Comparison of ENCODE assay signal across 12 cellular contexts in the genomic region with DNA sequence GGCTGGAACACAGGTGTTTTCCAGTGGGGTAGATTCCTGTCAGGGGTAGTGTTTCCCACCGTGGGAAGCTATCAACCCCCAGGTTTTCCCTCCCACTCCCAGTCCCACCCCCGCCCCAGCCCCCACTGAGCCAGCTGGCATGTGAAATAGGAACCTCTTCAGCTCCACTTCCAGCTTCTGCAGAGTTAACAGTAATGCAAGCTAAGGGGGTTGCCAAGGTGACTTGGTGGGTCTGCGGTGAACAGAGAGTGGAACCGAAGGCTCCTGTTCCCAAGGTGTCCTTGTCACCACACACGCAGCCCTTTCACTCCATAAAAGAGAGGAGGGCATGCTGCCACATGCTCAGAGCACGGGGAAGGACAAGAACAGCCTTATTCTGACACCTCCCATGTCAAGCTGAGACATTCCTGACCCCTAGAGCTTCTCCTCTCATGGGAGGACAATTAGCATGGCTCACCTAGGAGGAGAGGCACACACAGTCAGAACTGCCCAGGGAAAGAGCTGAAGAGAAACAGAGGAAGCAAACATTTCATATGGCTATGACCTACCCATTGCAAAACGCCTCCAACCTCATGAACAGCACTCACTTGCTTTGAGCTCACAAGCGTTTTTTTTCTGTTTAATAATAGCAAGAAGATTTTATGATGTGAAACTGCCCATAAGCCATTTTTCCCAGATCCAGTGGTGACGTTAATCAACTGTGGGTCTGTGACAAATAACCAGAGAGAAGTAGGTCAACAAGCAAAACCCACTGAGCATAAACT. TPM values are rescaled to one million over a fixed set of nuclear protein-coding genes. Genes with fewer than 3 reads are reported as not detected.
DNase-seq lines count a peak whose midpoint lies in the region; ATAC-seq and TF ChIP-seq lines count a peak whose summit lies in the region.
"Had no signal": no experiment of that assay in that cellular context is flagged by ENCODE, and none has a peak within 500 bp of the region (broad histone marks: within the 10 kb centered on the region; RNA-seq: fewer than 3 reads in every experiment).

No MANE protein-coding gene starts in this region.

- TF ChIP-seq CTCF in heart left ventricle (IDR thresholded peaks at IDR 0.05), result no peak
- TF ChIP-seq CTCF in prostate gland (IDR thresholded peaks at IDR 0.05), result no peak

- peak; percentile 42 to 84 (median 66) for ATAC-seq in heart left ventricle
- no peak for ATAC-seq in effector memory CD8-positive, alpha-beta T cell (replicated peaks)
- no peak for ATAC-seq in activated CD8-positive, alpha-beta T cell treated with anti-CD3 and anti-CD28 coated beads, Interleukin-2, amount 10 ng/mL, durations not matched to agents 7 days and 5 days
- ATAC-seq: HCT116 had no signal

- CTCF ChIA-PET in activated CD8-positive, alpha-beta T cell treated with anti-CD3 and anti-CD28 coated beads, Interleukin-2, amount 10 ng/mL, durations not matched to agents 7 days and 5 days (lab: Charles Lee), result interaction anchor here (0.8 to 2.4 kb wide), 3 partner anchors 9 to 155 kb away, joined by 3 to 10 read pairs (median 3); no protein-coding TSS in a partner anchor

- no peak overlapping the region for H3K4me3 Mint-ChIP-seq in effector memory CD8-positive, alpha-beta T cell
- H3K4me3 Mint-ChIP-seq in activated CD8-positive, alpha-beta T cell treated with anti-CD3 and anti-CD28 coated beads, Interleukin-2, amount 10 ng/mL, durations not matched to agents 7 days and 5 days, result no peak overlapping the region

- WGBS in heart left ventricle, 4 donors, result 31 to 46% (median 38%) methylated on average over 9 of the region's 9 CpGs
- WGBS in prostate gland, result 16% methylated on average over 9 of the region's 9 CpGs

- H3K27me3 ChIP-seq in heart left ventricle, result no peaks in the 10 kb centered on the region
- no peaks in the 10 kb centered on the region for H3K27me3 ChIP-seq in prostate gland (replicated peaks; ENCODE audit: insufficient read depth)

- no peak overlapping the region for H3K27ac Mint-ChIP-seq in effector memory CD8-positive, alpha-beta T cell
- no peak overlapping the region for H3K27ac Mint-ChIP-seq in activated CD8-positive, alpha-beta T cell treated with anti-CD3 and anti-CD28 coated beads, Interleukin-2, amount 10 ng/mL, durations not matched to agents 7 days and 5 days

- no peak for TF ChIP-seq POLR2A in heart left ventricle (IDR thresholded peaks at IDR 0.05)
- no peak for TF ChIP-seq POLR2A in prostate gland (IDR thresholded peaks at IDR 0.05)

- H3K9me3 Mint-ChIP-seq in effector memory CD8-positive, alpha-beta T cell, result no peaks in the 10 kb centered on the region
- peaks cover 9% of the 10 kb centered on the region for H3K9me3 Mint-ChIP-seq in activated CD8-positive, alpha-beta T cell treated with anti-CD3 and anti-CD28 coated beads, Interleukin-2, amount 10 ng/mL, durations not matched to agents 7 days and 5 days (ENCODE audit: insufficient read depth)

- DNase-seq in KBM-7 (peak; percentile 40), NCI-H2171 (lab: John Stamatoyannopoulos, UW) (peak; percentile 89), heart left ventricle (no peak), prostate gland (ENCODE audit: low spot score) (peak; percentile 18), NCI-H1105 (lab: John Stamatoyannopoulos, UW) (no peak)
- no peak for DNase-seq in effector memory CD8-positive, alpha-beta T cell
- DNase-seq in activated CD8-positive, alpha-beta T cell treated with anti-CD3 and anti-CD28 coated beads, Interleukin-2, amount 10 ng/mL, durations not matched to agents 7 days and 5 days, result no peak
- DNase-seq: amniotic stem cell; COR-L47; effector CD8-positive, alpha-beta T cell; PC-9 had no signal

- H3K4me1 ChIP-seq in heart left ventricle, result peaks cover 0 to 15% (median 0%) of the 10 kb centered on the region in 12 donors
- H3K4me1 ChIP-seq in prostate gland (replicated peaks), result no peaks in the 10 kb centered on the region

- H3K36me3 Mint-ChIP-seq in effector memory CD8-positive, alpha-beta T cell (ENCODE audit: insufficient read depth), result no peaks in the 10 kb centered on the region
- H3K36me3 Mint-ChIP-seq in activated CD8-positive, alpha-beta T cell treated with anti-CD3 and anti-CD28 coated beads, Interleukin-2, amount 10 ng/mL, durations not matched to agents 7 days and 5 days (ENCODE audit: low read depth), result no peaks in the 10 kb centered on the region

- H3K27ac ChIP-seq in heart left ventricle, result peak overlapping the region in 4 of 12 donors; percentile 38 to 78 (median 44)
- peak overlapping the region in 1 of 2 donors; percentile 3 for H3K27ac ChIP-seq in prostate gland
- H3K27ac ChIP-seq: PC-9 had no signal

- intact Hi-C loops in heart left ventricle (cut with DNase I), result no loop called here
- intact Hi-C loops in prostate gland (cut with DNase I), result no loop called here

- H3K4me1 Mint-ChIP-seq in effector memory CD8-positive, alpha-beta T cell (ENCODE audit: low read depth in 2 of 2), result no peaks in the 10 kb centered on the region
- H3K4me1 Mint-ChIP-seq in activated CD8-positive, alpha-beta T cell treated with anti-CD3 and anti-CD28 coated beads, Interleukin-2, amount 10 ng/mL, durations not matched to agents 7 days and 5 days (ENCODE audit: low read depth), result no peaks in the 10 kb centered on the region

- H3K9me3 ChIP-seq in heart left ventricle, result peaks cover 0 to 10% (median 0%) of the 10 kb centered on the region in 12 donors
- no peaks in the 10 kb centered on the region for H3K9me3 ChIP-seq in prostate gland

- POLR2A ChIA-PET in activated CD8-positive, alpha-beta T cell treated with anti-CD3 and anti-CD28 coated beads, Interleukin-2, amount 10 ng/mL, durations not matched to agents 7 days and 5 days (lab: Charles Lee), result no interaction called here

- no peaks in the 10 kb centered on the region for H3K36me3 ChIP-seq in heart left ventricle
- no peaks in the 10 kb centered on the region for H3K36me3 ChIP-seq in prostate gland

- no peak overlapping the region for H3K4me3 ChIP-seq in heart left ventricle
- no peak overlapping the region for H3K4me3 ChIP-seq in prostate gland
- H3K4me3 ChIP-seq: PC-9 had no signal

- peaks cover 20 to 41% of the 10 kb centered on the region in 2 donors for H3K27me3 Mint-ChIP-seq in effector memory CD8-positive, alpha-beta T cell
- H3K27me3 Mint-ChIP-seq in activated CD8-positive, alpha-beta T cell treated with anti-CD3 and anti-CD28 coated beads, Interleukin-2, amount 10 ng/mL, durations not matched to agents 7 days and 5 days (ENCODE audit: low read depth), result no peaks in the 10 kb centered on the region

- in situ Hi-C loops in KBM-7 (cut with MboI; ENCODE audit: low pct_unique_long_range_greater_than_20kb, low sequenced_read_pairs), result no loop called here

RNA-seq across cellular contexts. Expression of gene TBC1D8, which starts 39.8 kb away (rescaled TPM):
- total RNA-seq in heart left ventricle, result 10 to 100 TPM; 36.9 to 61.7 (median 53.3) TPM
- 10 to 100 TPM; 30.1 to 35.8 TPM for polyA plus RNA-seq in heart left ventricle
- 100 to 1,000 TPM in 1 of 2 donors, 10 to 100 TPM in 1; 86.1 to 149 TPM for total RNA-seq in prostate gland
- under 1 TPM; 0.29 to 0.70 TPM for total RNA-seq in activated CD8-positive, alpha-beta T cell treated with anti-CD3 and anti-CD28 coated beads, Interleukin-2, amount 10 ng/mL, durations not matched to agents 7 days and 5 days

Comparison
In these comparisons a context has a peak if more than half of its experiments do, and no peak if none do; other contexts are left out.
1. DNase-seq: peak in KBM-7 (single experiment), NCI-H2171 (single experiment) and prostate gland (single experiment); none in heart left ventricle (0 of 5), effector memory CD8-positive, alpha-beta T cell (0 of 3), activated CD8-positive, alpha-beta T cell treated with anti-CD3 and anti-CD28 coated beads, Interleukin-2, amount 10 ng/mL, durations not matched to agents 7 days and 5 days (single experiment) and NCI-H1105 (single experiment).
2. ATAC-seq: peak in heart left ventricle (4 of 4); none in effector memory CD8-positive, alpha-beta T cell (single experiment) and activated CD8-positive, alpha-beta T cell treated with anti-CD3 and anti-CD28 coated beads, Interleukin-2, amount 10 ng/mL, durations not matched to agents 7 days and 5 days (single experiment).
3. RNA of gene TBC1D8, which starts 39.8 kb away (total RNA-seq): 86.1 to 149 TPM in prostate gland and 36.9 to 61.7 TPM in heart left ventricle; 0.29 to 0.70 TPM in activated CD8-positive, alpha-beta T cell treated with anti-CD3 and anti-CD28 coated beads, Interleukin-2, amount 10 ng/mL, durations not matched to agents 7 days and 5 days; every median in the first group is over 10 times any median in the second.